14 cellular contexts compared by ENCODE assay signal in the genomic region with DNA sequence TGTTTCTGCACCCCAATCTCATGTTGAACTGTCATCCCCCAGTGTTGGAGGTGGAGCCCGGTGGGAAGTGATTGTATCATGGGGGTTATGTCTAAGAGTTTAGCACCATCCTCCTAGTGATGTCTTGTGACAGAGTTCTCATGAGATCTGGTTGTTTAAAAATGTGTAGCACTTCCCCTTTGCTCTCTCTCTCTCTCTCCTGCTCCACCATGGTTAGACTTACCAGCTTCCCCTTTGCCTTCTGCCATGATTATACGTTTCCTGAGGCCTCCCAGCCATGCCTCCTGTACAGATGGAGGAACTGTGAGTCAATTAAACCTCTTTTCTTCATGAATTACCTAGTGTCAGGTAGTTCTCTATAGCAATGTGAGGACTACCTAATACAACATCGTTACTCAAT.
"Had no signal": no experiment of that assay in that cellular context is flagged by ENCODE, and none has a peak within 500 bp of the region (broad histone marks: within the 10 kb centered on the region; RNA-seq: fewer than 3 reads in every experiment).

No MANE protein-coding gene starts in this region.

- ATAC-seq: activated CD4-positive, CD25-positive, alpha-beta regulatory T cell treated with anti-CD3 and anti-CD28 coated beads, Interleukin-2, amount 50 U/mL, for 24 hours; left ventricle myocardium superior; mucosa of descending colon; naive thymus-derived CD4-positive, alpha-beta T cell; stimulated activated effector memory CD8-positive, alpha-beta T cell treated with anti-CD3 and anti-CD28 coated beads, Interleukin-12 subunit alpha, Interleukin-12 subunit beta, amount 100 ng/mL, for 72 hours had no signal

- DNase-seq: activated CD4-positive, alpha-beta T cell treated with anti-CD3 and anti-CD28 coated beads, Interleukin-2, amount 50 U/mL, for 1 hour; activated naive CD4-positive, alpha-beta T cell; activated naive CD8-positive, alpha-beta T cell treated with anti-CD3 and anti-CD28 coated beads, Interleukin-2, amount 10 ng/mL, durations not matched to agents 7 days and 5 days; activated T-cell treated with anti-CD3 and anti-CD28 coated beads for 4 hours; aorta; effector memory CD4-positive, alpha-beta T cell; foreskin melanocyte; kidney glomerular epithelial cell; left ventricle myocardium superior; mucosa of descending colon; naive thymus-derived CD4-positive, alpha-beta T cell had no signal

- H3K27me3 Mint-ChIP-seq: activated naive CD8-positive, alpha-beta T cell treated with anti-CD3 and anti-CD28 coated beads, Interleukin-2, amount 10 ng/mL, durations not matched to agents 7 days and 5 days; memory B cell; naive thymus-derived CD4-positive, alpha-beta T cell had no signal

- H3K9me3 Mint-ChIP-seq: activated naive CD8-positive, alpha-beta T cell treated with anti-CD3 and anti-CD28 coated beads, Interleukin-2, amount 10 ng/mL, durations not matched to agents 7 days and 5 days; memory B cell had no signal

- H3K4me1 Mint-ChIP-seq: activated naive CD8-positive, alpha-beta T cell treated with anti-CD3 and anti-CD28 coated beads, Interleukin-2, amount 10 ng/mL, durations not matched to agents 7 days and 5 days; memory B cell; naive thymus-derived CD4-positive, alpha-beta T cell; stimulated activated effector memory CD8-positive, alpha-beta T cell treated with anti-CD3 and anti-CD28 coated beads, Interleukin-12 subunit alpha, Interleukin-12 subunit beta, amount 100 ng/mL, for 72 hours had no signal

- H3K27ac Mint-ChIP-seq: activated naive CD8-positive, alpha-beta T cell treated with anti-CD3 and anti-CD28 coated beads, Interleukin-2, amount 10 ng/mL, durations not matched to agents 7 days and 5 days; memory B cell; naive thymus-derived CD4-positive, alpha-beta T cell; stimulated activated effector memory CD8-positive, alpha-beta T cell treated with anti-CD3 and anti-CD28 coated beads, Interleukin-12 subunit alpha, Interleukin-12 subunit beta, amount 100 ng/mL, for 72 hours had no signal

- H3K4me3 Mint-ChIP-seq: activated naive CD8-positive, alpha-beta T cell treated with anti-CD3 and anti-CD28 coated beads, Interleukin-2, amount 10 ng/mL, durations not matched to agents 7 days and 5 days; memory B cell; naive thymus-derived CD4-positive, alpha-beta T cell; stimulated activated effector memory CD8-positive, alpha-beta T cell treated with anti-CD3 and anti-CD28 coated beads, Interleukin-12 subunit alpha, Interleukin-12 subunit beta, amount 100 ng/mL, for 72 hours had no signal

- H3K36me3 Mint-ChIP-seq: activated naive CD8-positive, alpha-beta T cell treated with anti-CD3 and anti-CD28 coated beads, Interleukin-2, amount 10 ng/mL, durations not matched to agents 7 days and 5 days; memory B cell; naive thymus-derived CD4-positive, alpha-beta T cell; stimulated activated effector memory CD8-positive, alpha-beta T cell treated with anti-CD3 and anti-CD28 coated beads, Interleukin-12 subunit alpha, Interleukin-12 subunit beta, amount 100 ng/mL, for 72 hours had no signal
